Comparison of ENCODE assay signal across 25 cellular contexts in the genomic region with DNA sequence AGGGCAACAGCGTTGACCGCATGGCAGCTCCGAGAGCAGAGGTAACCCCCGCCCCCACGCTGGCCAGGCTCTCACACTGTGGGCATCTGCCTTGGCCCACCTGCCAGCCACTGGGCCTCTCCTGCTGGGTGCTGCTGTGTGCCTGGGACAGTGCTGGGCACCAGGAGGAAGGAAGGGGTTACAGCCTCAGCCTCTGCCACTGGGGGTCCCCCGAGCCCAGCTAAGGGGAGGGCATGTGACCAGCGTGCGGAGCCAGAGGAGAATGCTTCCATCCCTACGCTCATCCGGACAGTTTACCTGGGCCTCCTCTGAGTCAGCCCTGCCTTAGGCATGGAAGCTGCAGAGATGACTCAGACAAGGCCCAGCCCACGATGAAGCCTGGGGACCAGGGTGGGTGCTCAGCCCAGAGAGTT. TPM values are rescaled to one million over a fixed set of nuclear protein-coding genes. Genes with fewer than 3 reads are reported as not detected.
DNase-seq lines count a peak whose midpoint lies in the region; ATAC-seq, FAIRE-seq and TF ChIP-seq lines count a peak whose summit lies in the region.
"Had no signal": no experiment of that assay in that cellular context is flagged by ENCODE, and none has a peak within 500 bp of the region (broad histone marks: within the 10 kb centered on the region; RNA-seq: fewer than 3 reads in every experiment).

No MANE protein-coding gene starts in this region.

- in situ Hi-C loops in GM13977 (cut with MboI; ENCODE audit: low pct_unique_long_range_greater_than_20kb, low sequenced_read_pairs, unreplicated experiment) = no loop called here

- H3K4me2 ChIP-seq in keratinocyte (ENCODE audit: control insufficient read depth, extremely low read depth, insufficient read depth, low read depth, low read length) = peak overlapping the region; percentile 27

- no peak for TF ChIP-seq CTCF in natural killer cell (IDR thresholded peaks at IDR 0.05)
- TF ChIP-seq CTCF in WTC11 (IDR thresholded peaks at IDR 0.05) = no peak
- peak in 1 of 3 experiments; percentile 63 for TF ChIP-seq CTCF in keratinocyte (optimal IDR thresholded peaks at IDR 0.05 in 1 of 3, IDR thresholded peaks at IDR 0.05 in 1 of 3, conservative IDR thresholded peaks at IDR 0.05 in 1 of 3; ENCODE audit: extremely low read depth in 1 of 3, insufficient read depth in 2 of 3, low read length in 3 of 3)
- no peak for TF ChIP-seq CTCF in GM13977 (IDR thresholded peaks at IDR 0.05; ENCODE audit: extremely low read depth, insufficient read depth, missing control alignments)

- H4K20me1 ChIP-seq in keratinocyte (ENCODE audit: control insufficient read depth, extremely low read depth, insufficient read depth, low read length) = no peaks in the 10 kb centered on the region

- no peak overlapping the region for H3K9ac ChIP-seq in keratinocyte (ENCODE audit: control insufficient read depth, extremely low read depth, insufficient read depth, low read length)

- H3K79me2 ChIP-seq in keratinocyte (ENCODE audit: control insufficient read depth, insufficient read depth, low read length) = no peaks in the 10 kb centered on the region

- no peak overlapping the region for H3K4me3 Mint-ChIP-seq in natural killer cell treated with Interleukin-12 subunit alpha and Interleukin-12 subunit beta and Interleukin-15 and Interleukin-18, amount 100 ng/mL, for 72 hours
- H3K4me3 Mint-ChIP-seq in natural killer cell (no peak overlapping the region), WTC11 (no peak overlapping the region)
- H3K4me3 Mint-ChIP-seq: effector memory CD8-positive, alpha-beta T cell had no signal

- H3K4me1 ChIP-seq in keratinocyte (ENCODE audit: control insufficient read depth, extremely low read depth, insufficient read depth, low read length) = peaks cover 40% of the 10 kb centered on the region

- POLR2A ChIA-PET in WTC11 (lab: Charles Lee) = no interaction called here

- no peak for TF ChIP-seq POLR2A in H54 (IDR thresholded peaks at IDR 0.05; ENCODE audit: low read depth, low read length)

- H3K36me3 Mint-ChIP-seq in natural killer cell treated with Interleukin-12 subunit alpha and Interleukin-12 subunit beta and Interleukin-15 and Interleukin-18, amount 100 ng/mL, for 72 hours = peaks cover 20% of the 10 kb centered on the region
- no peaks in the 10 kb centered on the region for H3K36me3 Mint-ChIP-seq in natural killer cell
- H3K36me3 Mint-ChIP-seq in WTC11 = no peaks in the 10 kb centered on the region

- peak; percentile 98 for FAIRE-seq in keratinocyte (lab: Jason Lieb, UNC)
- peak; percentile 27 for FAIRE-seq in urothelium cell line (lab: Jason Lieb, UNC)
- no peak for FAIRE-seq in H54 (lab: Jason Lieb, UNC)
- FAIRE-seq: GM12892 had no signal

- CTCF ChIA-PET in WTC11 (lab: Charles Lee) = interaction anchor here (1.0 to 2.2 kb wide), 7 partner anchors 10 to 124 kb away, joined by 3 to 17 read pairs (median 4); a partner anchor contains a TSS

- peaks cover 2% of the 10 kb centered on the region for H3K9me1 ChIP-seq in keratinocyte (ENCODE audit: control insufficient read depth, extremely low read depth, insufficient read depth, low read length)

- no peaks in the 10 kb centered on the region for H3K9me3 ChIP-seq in keratinocyte (ENCODE audit: control insufficient read depth, low read depth, low read length)
- H3K9me3 ChIP-seq: transverse colon had no signal

- DNase-seq in natural killer cell treated with Interleukin-12 subunit alpha and Interleukin-12 subunit beta and Interleukin-15 and Interleukin-18, amount 100 ng/mL, for 72 hours (ENCODE audit: low spot score) = peak; percentile 55
- no peak for DNase-seq in natural killer cell
- no peak for DNase-seq in WTC11 (ENCODE audit: low spot score)
- peak; percentile 62 for DNase-seq in keratinocyte (ENCODE audit: low read depth, low spot score)
- peak; percentile 31 for DNase-seq in urothelium cell line (ENCODE audit: low spot score)
- DNase-seq in GM13977 (ENCODE audit: low spot score) = no peak
- no peak for DNase-seq in stimulated activated naive CD8-positive, alpha-beta T cell treated with anti-CD3 and anti-CD28 coated beads, Interleukin-15, Interleukin-2, amounts not matched to agents 100 U/mL and 50 U/mL, for 24 hours
- DNase-seq in H54 (ENCODE audit: insufficient read length, low spot score) = no peak
- DNase-seq: activated CD4-positive, alpha-beta T cell treated with anti-CD3 and anti-CD28 coated beads for 4 hours; activated CD8-positive, alpha-beta memory T cell treated with anti-CD3 and anti-CD28 coated beads, Interleukin-2, amount 50 U/mL, for 48 hours; activated gamma-delta T cell; amniotic stem cell; C1 segment of cervical spinal cord; cerebellar nuclear complex; effector memory CD8-positive, alpha-beta T cell; KBM-7; left cardiac atrium; midbrain; NCI-H1092 treated with DMSO at 0.1 percent for 48 hours; NCI-H526 treated with DMSO at 0.1 percent for 48 hours; retina; transverse colon had no signal

- H3K36me3 ChIP-seq in keratinocyte (ENCODE audit: control insufficient read depth in 2 of 2, extremely low read depth in 1 of 2, insufficient read depth in 2 of 2, low read length in 2 of 2) = no peaks in the 10 kb centered on the region
- H3K36me3 ChIP-seq: transverse colon had no signal

- no peak for ATAC-seq in natural killer cell treated with Interleukin-12 subunit alpha and Interleukin-12 subunit beta and Interleukin-15 and Interleukin-18, amount 100 ng/mL, for 72 hours
- ATAC-seq in natural killer cell = no peak
- peak; percentile 50 for ATAC-seq in WTC11
- no peak for ATAC-seq in stimulated activated naive CD8-positive, alpha-beta T cell treated with anti-CD3 and anti-CD28 coated beads, Interleukin-15, Interleukin-2, amounts not matched to agents 100 U/mL and 50 U/mL, for 24 hours
- ATAC-seq: effector memory CD8-positive, alpha-beta T cell; left cardiac atrium had no signal

- peak overlapping the region; percentile 93 to 96 for H3K27ac Mint-ChIP-seq in natural killer cell treated with Interleukin-12 subunit alpha and Interleukin-12 subunit beta and Interleukin-15 and Interleukin-18, amount 100 ng/mL, for 72 hours
- H3K27ac Mint-ChIP-seq in natural killer cell (no peak overlapping the region), WTC11 (no peak overlapping the region)

- H3K27me3 ChIP-seq in keratinocyte (ENCODE audit: control insufficient read depth, extremely low read depth, insufficient read depth, low read length) = no peaks in the 10 kb centered on the region
- H3K27me3 ChIP-seq: transverse colon had no signal

- dilution Hi-C loops in keratinocyte (cut with MboI; ENCODE audit: extremely low pct_ligation_motif_present, low sequenced_read_pairs) = no loop called here

- peaks cover 0 to 2% of the 10 kb centered on the region in 2 donors for H3K27me3 Mint-ChIP-seq in natural killer cell treated with Interleukin-12 subunit alpha and Interleukin-12 subunit beta and Interleukin-15 and Interleukin-18, amount 100 ng/mL, for 72 hours
- no peaks in the 10 kb centered on the region for H3K27me3 Mint-ChIP-seq in natural killer cell (ENCODE audit: low read depth in 2 of 2)
- peaks cover 11% of the 10 kb centered on the region; the same call in 1 of the 2 replicates for H3K27me3 Mint-ChIP-seq in WTC11 (ENCODE audit: low read depth)

- H3K4me1 Mint-ChIP-seq in natural killer cell treated with Interleukin-12 subunit alpha and Interleukin-12 subunit beta and Interleukin-15 and Interleukin-18, amount 100 ng/mL, for 72 hours (ENCODE audit: low read depth in 2 of 2) = peaks cover 28 to 45% of the 10 kb centered on the region in 2 donors
- H3K4me1 Mint-ChIP-seq in natural killer cell (peaks cover 4 to 7% of the 10 kb centered on the region in 2 donors), WTC11 (peaks cover 3% of the 10 kb centered on the region)

- H3K27ac ChIP-seq in keratinocyte (ENCODE audit: control insufficient read depth, insufficient read depth, low read length) = no peak overlapping the region
- H3K27ac ChIP-seq: HL-60, transverse colon had no signal

- peak overlapping the region in 1 of 3 experiments; percentile 27 for H3K4me3 ChIP-seq in keratinocyte (ENCODE audit: control insufficient read depth in 2 of 3, extremely low read depth in 1 of 3, insufficient read depth in 2 of 3, low read depth in 1 of 3, low read length in 3 of 3)
- H3K4me3 ChIP-seq: transverse colon had no signal

- no peaks in the 10 kb centered on the region for H3K9me3 Mint-ChIP-seq in natural killer cell treated with Interleukin-12 subunit alpha and Interleukin-12 subunit beta and Interleukin-15 and Interleukin-18, amount 100 ng/mL, for 72 hours
- H3K9me3 Mint-ChIP-seq in natural killer cell = no peaks in the 10 kb centered on the region
- H3K9me3 Mint-ChIP-seq in WTC11 = peaks cover 11% of the 10 kb centered on the region
- H3K9me3 Mint-ChIP-seq: effector memory CD8-positive, alpha-beta T cell had no signal

- peak overlapping the region; percentile 12 for H2AFZ ChIP-seq in keratinocyte (ENCODE audit: control insufficient read depth, low read length)

- intact Hi-C loops in natural killer cell (cut with micrococcal nuclease) = no loop called here

RNA-seq across cellular contexts. Expression of a gene that starts 10.9 kb away (rescaled TPM):
- 10 to 100 TPM; 24.2 to 53.1 TPM for total RNA-seq in natural killer cell treated with Interleukin-12 subunit alpha and Interleukin-12 subunit beta and Interleukin-15 and Interleukin-18, amount 100 ng/mL, for 72 hours
- total RNA-seq in natural killer cell (10 to 100 TPM in 1 of 3 donors, 1 to 10 TPM in 2; 2.6 to 33.2 (median 3.1) TPM), WTC11 (2021) (not detected in 3 replicates)
- polyA plus RNA-seq in keratinocyte = 0.37 to 0.42 TPM in 2 of 3 replicates, not detected in the other
- polyA plus RNA-seq in keratinocyte (2011; ENCODE audit: low read depth) = 0.89 TPM
- 0.05 and 0.10 TPM in 2 replicates for polyA plus RNA-seq in keratinocyte (2011; cell fraction: cytosol; rRNA removed)
- 0.10 and 0.31 TPM in 2 replicates for polyA plus RNA-seq in keratinocyte (2011; cell fraction: nucleus; rRNA removed)
- polyA plus RNA-seq in keratinocyte (2012; ENCODE audit: low replicate concordance) = 0.13 and 0.42 TPM in 2 replicates
- 0.20 TPM in 1 of 3 replicates, not detected in the others for polyA minus RNA-seq in keratinocyte
- polyA minus RNA-seq in keratinocyte (2011; cell fraction: cytosol; rRNA and poly(A)+ RNA removed) = not detected
- polyA minus RNA-seq in keratinocyte (2011; cell fraction: nucleus; rRNA and poly(A)+ RNA removed) = not detected in 2 replicates
- total RNA-seq: A673 had no signal

RNA-seq across cellular contexts. Expression of a gene that starts 41.8 kb away (rescaled TPM):
- 10 to 100 TPM in 1 of 2 donors, 1 to 10 TPM in 1; 5.0 to 47.9 TPM for total RNA-seq in natural killer cell treated with Interleukin-12 subunit alpha and Interleukin-12 subunit beta and Interleukin-15 and Interleukin-18, amount 100 ng/mL, for 72 hours
- total RNA-seq in natural killer cell = 100 to 1,000 TPM in 1 of 3 donors, 1 to 10 TPM in 2; 3.8 to 274 (median 8.2) TPM
- 0.05 to 0.07 TPM (median 0.07 TPM) in 3 replicates for total RNA-seq in WTC11 (2021)
- polyA plus RNA-seq in keratinocyte = 0.02 to 0.08 TPM (median 0.08 TPM) in 3 replicates
- polyA plus RNA-seq in keratinocyte (2011; ENCODE audit: low read depth) = 0.11 TPM
- 0.07 TPM in 1 of 2 replicates, not detected in the other for polyA plus RNA-seq in keratinocyte (2011; cell fraction: cytosol; rRNA removed)
- 0.11 and 0.15 TPM in 2 replicates for polyA plus RNA-seq in keratinocyte (2011; cell fraction: nucleus; rRNA removed)
- polyA plus RNA-seq in keratinocyte (2012; ENCODE audit: low replicate concordance) = 0.62 TPM in 1 of 2 replicates, not detected in the other
- polyA minus RNA-seq in keratinocyte = 0.10 to 0.20 TPM in 2 of 3 replicates, not detected in the other
- not detected for polyA minus RNA-seq in keratinocyte (2011; cell fraction: cytosol; rRNA and poly(A)+ RNA removed)
- 0.16 and 0.32 TPM in 2 replicates for polyA minus RNA-seq in keratinocyte (2011; cell fraction: nucleus; rRNA and poly(A)+ RNA removed)
- total RNA-seq: A673 had no signal

RNA-seq across cellular contexts. Expression of a gene that starts 54.8 kb away (rescaled TPM):
- not detected for total RNA-seq in natural killer cell treated with Interleukin-12 subunit alpha and Interleukin-12 subunit beta and Interleukin-15 and Interleukin-18, amount 100 ng/mL, for 72 hours
- total RNA-seq in natural killer cell (under 1 TPM in 1 of 3 donors, not detected in 2; 0.99 TPM), WTC11 (2021) (2.7 to 5.9 TPM (median 4.5 TPM) in 3 replicates)
- not detected in 3 replicates for polyA plus RNA-seq in keratinocyte
- polyA plus RNA-seq in keratinocyte (2011; ENCODE audit: low read depth) = not detected
- not detected in 2 replicates for polyA plus RNA-seq in keratinocyte (2011; cell fraction: cytosol; rRNA removed)
- not detected in 2 replicates for polyA plus RNA-seq in keratinocyte (2011; cell fraction: nucleus; rRNA removed)
- not detected in 2 replicates for polyA plus RNA-seq in keratinocyte (2012; ENCODE audit: low replicate concordance)
- polyA minus RNA-seq in keratinocyte = not detected in 3 replicates
- polyA minus RNA-seq in keratinocyte (2011; cell fraction: cytosol; rRNA and poly(A)+ RNA removed) = not detected
- polyA minus RNA-seq in keratinocyte (2011; cell fraction: nucleus; rRNA and poly(A)+ RNA removed) = not detected in 2 replicates
- total RNA-seq: A673, left cardiac atrium had no signal

Comparison
In these comparisons a context has a peak if more than half of its experiments do, and no peak if none do; other contexts are left out.
1. DNase-seq: peak in natural killer cell treated with Interleukin-12 subunit alpha and Interleukin-12 subunit beta and Interleukin-15 and Interleukin-18, amount 100 ng/mL, for 72 hours (single experiment), keratinocyte (single experiment) and urothelium cell line (single experiment); none in natural killer cell (single experiment), WTC11 (single experiment), GM13977 (single experiment), stimulated activated naive CD8-positive, alpha-beta T cell treated with anti-CD3 and anti-CD28 coated beads, Interleukin-15, Interleukin-2, amounts not matched to agents 100 U/mL and 50 U/mL, for 24 hours (single experiment) and H54 (single experiment).
2. H3K27ac Mint-ChIP-seq: peak in natural killer cell treated with Interleukin-12 subunit alpha and Interleukin-12 subunit beta and Interleukin-15 and Interleukin-18, amount 100 ng/mL, for 72 hours (2 of 2); none in natural killer cell (0 of 2) and WTC11 (single experiment).